Comparison of ENCODE assay signal across 20 cellular contexts in the genomic region with DNA sequence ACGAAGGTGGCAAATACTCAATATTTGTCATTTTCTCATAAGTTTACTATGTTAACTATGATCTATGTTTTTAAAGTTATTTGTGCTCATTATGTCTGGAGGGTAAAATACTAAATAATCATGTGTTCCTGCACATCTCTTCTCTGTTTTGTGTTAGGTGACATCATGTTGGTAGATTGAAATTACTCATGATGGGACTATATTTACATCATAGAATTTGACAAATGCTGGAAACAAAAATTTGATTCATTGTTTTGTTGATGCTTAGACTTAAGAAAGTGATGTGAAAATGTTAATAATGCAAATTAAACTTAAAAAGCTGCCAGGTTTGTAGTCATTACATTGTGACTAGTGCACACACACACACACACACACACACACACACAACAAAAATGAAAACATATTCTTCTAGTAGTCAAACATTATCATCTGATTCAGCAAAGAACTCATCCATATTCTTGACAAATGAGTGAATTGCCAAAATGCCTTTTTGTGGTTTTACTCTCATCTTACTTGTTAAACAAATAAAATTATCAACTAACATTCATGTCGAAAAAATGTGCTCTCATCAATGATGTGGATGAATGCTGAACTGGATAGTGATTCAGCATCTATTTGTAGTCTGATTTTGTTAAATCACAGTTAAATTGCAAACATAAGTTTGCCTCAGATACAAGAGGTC.
A peak's percentile ranks its signal among the peaks of the same experiment; 100 is the strongest.
DNase-seq lines count a peak whose midpoint lies in the region; ATAC-seq and TF ChIP-seq lines count a peak whose summit lies in the region.
"Had no signal": no experiment of that assay in that cellular context is flagged by ENCODE, and none has a peak within 500 bp of the region (broad histone marks: within the 10 kb centered on the region; RNA-seq: fewer than 3 reads in every experiment).

No MANE protein-coding gene starts in this region.

- TF ChIP-seq POLR2A in HCT116 (IDR thresholded peaks at IDR 0.05; ENCODE audit: borderline replicate concordance, extremely low read depth, insufficient read depth, insufficient read length) = no peak

- no peaks in the 10 kb centered on the region for H3K36me3 Mint-ChIP-seq in activated CD4-positive, alpha-beta T cell treated with anti-CD3 and anti-CD28 coated beads, Interleukin-2, amount 10 ng/mL, durations not matched to agents 24 days and 14 days (ENCODE audit: low read depth)
- H3K36me3 Mint-ChIP-seq: CD4-positive, alpha-beta memory T cell had no signal

- H3K36me3 ChIP-seq in HCT116 (ENCODE audit: control insufficient read depth in 1 of 2, insufficient read depth in 2 of 2, low read length in 2 of 2) (no peaks in the 10 kb centered on the region), SU-DHL-6 (ENCODE audit: low read length) (no peaks in the 10 kb centered on the region)
- H3K36me3 ChIP-seq: heart right ventricle, pancreas had no signal

- H3K9me2 ChIP-seq in HCT116 (ENCODE audit: insufficient read depth) = no peaks in the 10 kb centered on the region
- H3K9me2 ChIP-seq in SU-DHL-6 (replicated peaks; ENCODE audit: insufficient read depth, low read length) = no peaks in the 10 kb centered on the region

- TF ChIP-seq CTCF in HCT116 (IDR thresholded peaks at IDR 0.05 in 2 of 3, conservative IDR thresholded peaks at IDR 0.05 in 1 of 3; ENCODE audit: borderline replicate concordance in 1 of 3, insufficient read depth in 1 of 3, low read depth in 2 of 3, low read length in 2 of 3) (no peak), SU-DHL-6 (IDR thresholded peaks at IDR 0.05; ENCODE audit: insufficient read depth, low read length, poor library complexity, severe bottlenecking) (no peak)

- peaks cover 0 to 18% of the 10 kb centered on the region in 2 experiments; a peak in 2 of 4 replicates for H3K4me1 ChIP-seq in HCT116 (ENCODE audit: control insufficient read depth in 1 of 2, insufficient read depth in 2 of 2, low read length in 2 of 2)
- H3K4me1 ChIP-seq: heart right ventricle, pancreas had no signal

- DNase-seq in HCT116 (ENCODE audit: low read depth, low spot score) (no peak), fibroblast of gingiva (ENCODE audit: low read depth) (peak; percentile 1), stromal cell of bone marrow (ENCODE audit: low read depth) (peak; percentile 66), NCI-H524 (lab: John Stamatoyannopoulos, UW) (no peak), hippocampal formation (lab: John Stamatoyannopoulos, UW) (no peak)
- DNase-seq in activated CD4-positive, alpha-beta T cell treated with anti-CD3 and anti-CD28 coated beads, Interleukin-2, amount 10 ng/mL, durations not matched to agents 24 days and 14 days = no peak
- DNase-seq: activated B cell treated with CpG ODN at 0.5 μM for 24 hours; CD4-positive, alpha-beta memory T cell; central memory CD4-positive, alpha-beta T cell; heart right ventricle; HFFc6; KBM-7; mucosa of descending colon; NCI-H1436 treated with DMSO at 0.1 percent for 48 hours; NCI-H510A treated with DMSO at 0.1 percent for 48 hours; OCI-M1; pancreas; stimulated activated naive CD8-positive, alpha-beta T cell treated with anti-CD3 and anti-CD28 coated beads, Interleukin-15, amount 100 ng/mL, for 72 hours had no signal

- H3F3A ChIP-seq in SU-DHL-6 (ENCODE audit: insufficient read depth) = no peaks in the 10 kb centered on the region

- ATAC-seq in HCT116 = no peak
- ATAC-seq: heart right ventricle; mucosa of descending colon; pancreas; stimulated activated naive CD8-positive, alpha-beta T cell treated with anti-CD3 and anti-CD28 coated beads, Interleukin-15, amount 100 ng/mL, for 72 hours had no signal

- POLR2A ChIA-PET in HCT116 (lab: Charles Lee) = no interaction called here

- no TSS peak for BruUV-seq in HCT116 (replicated peaks; lab: Mats Ljungman, UMichigan)

- H3K27me3 ChIP-seq in HCT116 (ENCODE audit: insufficient read depth, low read length) (no peaks in the 10 kb centered on the region), SU-DHL-6 (ENCODE audit: low read length) (no peaks in the 10 kb centered on the region)
- H3K27me3 ChIP-seq: heart right ventricle, pancreas had no signal

- no peaks in the 10 kb centered on the region for H3K79me2 ChIP-seq in HCT116 (ENCODE audit: insufficient read depth, low read length)
- H3K79me2 ChIP-seq in SU-DHL-6 (ENCODE audit: insufficient read depth, low read length) = no peaks in the 10 kb centered on the region

- no peaks in the 10 kb centered on the region for H3K27me3 Mint-ChIP-seq in activated CD4-positive, alpha-beta T cell treated with anti-CD3 and anti-CD28 coated beads, Interleukin-2, amount 10 ng/mL, durations not matched to agents 24 days and 14 days
- H3K27me3 Mint-ChIP-seq: activated B cell treated with CpG ODN at 0.5 μM for 24 hours; CD4-positive, alpha-beta memory T cell; stimulated activated naive CD8-positive, alpha-beta T cell treated with anti-CD3 and anti-CD28 coated beads, Interleukin-15, amount 100 ng/mL, for 72 hours had no signal

- no peak overlapping the region for H3K27ac Mint-ChIP-seq in activated CD4-positive, alpha-beta T cell treated with anti-CD3 and anti-CD28 coated beads, Interleukin-2, amount 10 ng/mL, durations not matched to agents 24 days and 14 days
- H3K27ac Mint-ChIP-seq: activated B cell treated with CpG ODN at 0.5 μM for 24 hours; CD4-positive, alpha-beta memory T cell; HFFc6; stimulated activated naive CD8-positive, alpha-beta T cell treated with anti-CD3 and anti-CD28 coated beads, Interleukin-15, amount 100 ng/mL, for 72 hours had no signal

- intact Hi-C loops in HCT116 (cut with micrococcal nuclease) = no loop called here
- intact Hi-C loops in activated CD4-positive, alpha-beta T cell treated with anti-CD3 and anti-CD28 coated beads, Interleukin-2, amount 10 ng/mL, durations not matched to agents 24 days and 14 days (cut with micrococcal nuclease) = no loop called here

- H3K4me1 Mint-ChIP-seq in activated CD4-positive, alpha-beta T cell treated with anti-CD3 and anti-CD28 coated beads, Interleukin-2, amount 10 ng/mL, durations not matched to agents 24 days and 14 days = no peaks in the 10 kb centered on the region
- H3K4me1 Mint-ChIP-seq: activated B cell treated with CpG ODN at 0.5 μM for 24 hours; CD4-positive, alpha-beta memory T cell; stimulated activated naive CD8-positive, alpha-beta T cell treated with anti-CD3 and anti-CD28 coated beads, Interleukin-15, amount 100 ng/mL, for 72 hours had no signal

- CTCF ChIA-PET in HCT116 (lab: Charles Lee) = no interaction called here

- H3K9me3 ChIP-seq in HCT116 (ENCODE audit: control insufficient read depth in 1 of 2, insufficient read depth in 1 of 2, low read depth in 1 of 2, low read length in 2 of 2) (no peaks in the 10 kb centered on the region), SU-DHL-6 (ENCODE audit: insufficient read depth, low read length) (no peaks in the 10 kb centered on the region)
- H3K9me3 ChIP-seq: mucosa of descending colon, pancreas had no signal

- RAD21 ChIA-PET in HCT116 (lab: Charles Lee; ENCODE audit: low non-redundant PET in 1 of 2, low total read pairs in 2 of 2, uncharacterized antibody in 2 of 2, unreplicated experiment in 2 of 2) = no interaction called here

- H3K4me3 Mint-ChIP-seq in activated CD4-positive, alpha-beta T cell treated with anti-CD3 and anti-CD28 coated beads, Interleukin-2, amount 10 ng/mL, durations not matched to agents 24 days and 14 days = no peak overlapping the region
- H3K4me3 Mint-ChIP-seq: activated B cell treated with CpG ODN at 0.5 μM for 24 hours; CD4-positive, alpha-beta memory T cell; HFFc6; stimulated activated naive CD8-positive, alpha-beta T cell treated with anti-CD3 and anti-CD28 coated beads, Interleukin-15, amount 100 ng/mL, for 72 hours had no signal

- H3K4me2 ChIP-seq in HCT116 (ENCODE audit: low read length) (peak overlapping the region; percentile 11; the same call in 1 of the 2 replicates), SU-DHL-6 (ENCODE audit: low read depth, low read length, poor library complexity, severe bottlenecking) (no peak overlapping the region)
- H3K4me2 ChIP-seq: smooth muscle cell had no signal

- H2AFZ ChIP-seq in HCT116 (ENCODE audit: low read depth, low read length, poor library complexity, severe bottlenecking) (peak overlapping the region; percentile 63), SU-DHL-6 (ENCODE audit: low read depth, low read length, severe bottlenecking) (peak overlapping the region; percentile 41)

- H4K20me1 ChIP-seq in HCT116 (ENCODE audit: insufficient read depth) = no peaks in the 10 kb centered on the region
- no peaks in the 10 kb centered on the region for H4K20me1 ChIP-seq in SU-DHL-6 (ENCODE audit: low read depth, low read length)

- H3K27ac ChIP-seq in HCT116 (ENCODE audit: low read depth, low read length) (no peak overlapping the region), SU-DHL-6 (ENCODE audit: low read depth, low read length) (no peak overlapping the region)
- H3K27ac ChIP-seq: heart right ventricle, pancreas had no signal

- H3K9me3 Mint-ChIP-seq in activated CD4-positive, alpha-beta T cell treated with anti-CD3 and anti-CD28 coated beads, Interleukin-2, amount 10 ng/mL, durations not matched to agents 24 days and 14 days = no peaks in the 10 kb centered on the region
- H3K9me3 Mint-ChIP-seq: stimulated activated naive CD8-positive, alpha-beta T cell treated with anti-CD3 and anti-CD28 coated beads, Interleukin-15, amount 100 ng/mL, for 72 hours had no signal

- TF ChIP-seq RAD21 in HCT116 (IDR thresholded peaks at IDR 0.05; ENCODE audit: low read depth) = no peak

- H3K4me3 ChIP-seq in HCT116 (replicated peaks in 1 of 2; ENCODE audit: low read depth in 1 of 2, low read length in 2 of 2) (no peak overlapping the region), SU-DHL-6 (ENCODE audit: insufficient read depth, low read length, poor library complexity, severe bottlenecking) (no peak overlapping the region)
- H3K4me3 ChIP-seq: heart right ventricle, mucosa of descending colon, pancreas, smooth muscle cell had no signal

- H3K9ac ChIP-seq in HCT116 (ENCODE audit: low read length) (no peak overlapping the region), SU-DHL-6 (ENCODE audit: low read length) (no peak overlapping the region)

TF ChIP-seq in HCT116, 20 proteins besides CTCF, POLR2A, EP300 and RAD21 (continues in another document):
- TF ChIP-seq EZH2 (IDR thresholded peaks at IDR 0.05) (no peak), EZH2phosphoT487 (IDR thresholded peaks at IDR 0.05; ENCODE audit: borderline replicate concordance) (no peak), EGR1 (IDR thresholded peaks at IDR 0.05; ENCODE audit: low read depth) (no peak)

Comparison
In these comparisons a context has a peak if more than half of its experiments do, and no peak if none do; other contexts are left out.
1. DNase-seq: peak in fibroblast of gingiva (single experiment) and stromal cell of bone marrow (single experiment); none in HCT116 (single experiment), NCI-H524 (0 of 2), activated CD4-positive, alpha-beta T cell treated with anti-CD3 and anti-CD28 coated beads, Interleukin-2, amount 10 ng/mL, durations not matched to agents 24 days and 14 days (single experiment) and hippocampal formation (0 of 2).